Comparison of ENCODE assay signal across 1 cellular context in genomic region chr10:46525824-46526681, GRCh38.
TF ChIP-seq lines count a peak whose summit lies in the region.

No MANE protein-coding gene starts in this region.

TF ChIP-seq in HEK293, 187 proteins besides CTCF, POLR2A, EP300 and RAD21 (continues in another document):
- TF ChIP-seq ZNF302 (tag by site-specific recombination; IDR thresholded peaks at IDR 0.05; ENCODE audit: low read depth) (0 out of 2 replicates have a peak, but pooled peaks have one; percentile 25), ZNF518A (tag by site-specific recombination; conservative IDR thresholded peaks at IDR 0.05; ENCODE audit: low read depth) (no peak), ZBTB8A (tag by site-specific recombination; IDR thresholded peaks at IDR 0.05) (no peak), ZNF510 (tag by site-specific recombination; IDR thresholded peaks at IDR 0.05; ENCODE audit: insufficient replicate concordance) (no peak), ZNF202 (tag by site-specific recombination; IDR thresholded peaks at IDR 0.05; ENCODE audit: borderline replicate concordance) (peak; percentile 54; the same call in 1 of the 2 replicates), ZSCAN18 (tag by site-specific recombination; IDR thresholded peaks at IDR 0.05) (0 out of 2 replicates have a peak, but pooled peaks have one; percentile 63), WT1 (tag by site-specific recombination; IDR thresholded peaks at IDR 0.05) (no peak), ZBTB44 (tag by site-specific recombination; IDR thresholded peaks at IDR 0.05) (no peak), ZNF362 (tag by site-specific recombination; IDR thresholded peaks at IDR 0.05) (no peak), PRDM1 (tag by site-specific recombination; IDR thresholded peaks at IDR 0.05) (0 out of 2 replicates have a peak, but pooled peaks have one; percentile 2), ZNF248 (tag by site-specific recombination; IDR thresholded peaks at IDR 0.05) (0 out of 2 replicates have a peak, but pooled peaks have one; percentile 48), ZNF239 (tag by site-specific recombination; IDR thresholded peaks at IDR 0.05) (peak; percentile 89), GLIS1 (tag by site-specific recombination; IDR thresholded peaks at IDR 0.05) (no peak; the same call in 1 of the 2 replicates), BCL11B (tag by site-specific recombination; IDR thresholded peaks at IDR 0.05; ENCODE audit: low read depth) (no peak; the same call in 1 of the 2 replicates), ZNF830 (tag by site-specific recombination; IDR thresholded peaks at IDR 0.05; ENCODE audit: low read depth) (no peak), ZNF585B (tag by site-specific recombination; IDR thresholded peaks at IDR 0.05) (no peak), ATF2 (tag by site-specific recombination; IDR thresholded peaks at IDR 0.05; ENCODE audit: low read depth) (no peak), GLI2 (tag by site-specific recombination; IDR thresholded peaks at IDR 0.05; ENCODE audit: borderline replicate concordance, low read depth) (no peak), KLF1 (tag by site-specific recombination; IDR thresholded peaks at IDR 0.05) (no peak), HOXD13 (CRISPR knock-in tag; IDR thresholded peaks at IDR 0.05; ENCODE audit: borderline replicate concordance) (0 out of 2 replicates have a peak, but pooled peaks have one; percentile 62), ZNF76 (tag by site-specific recombination; IDR thresholded peaks at IDR 0.05; ENCODE audit: borderline replicate concordance, low read depth) (no peak; the same call in 1 of the 2 replicates), ZNF23 (tag by site-specific recombination; IDR thresholded peaks at IDR 0.05; ENCODE audit: borderline replicate concordance) (peak; percentile 66), ZNF548 (tag by site-specific recombination; IDR thresholded peaks at IDR 0.05) (no peak; the same call in 1 of the 2 replicates), ZNF580 (tag by site-specific recombination; IDR thresholded peaks at IDR 0.05) (peak; percentile 65; the same call in 1 of the 2 replicates), ZNF654 (tag by site-specific recombination; IDR thresholded peaks at IDR 0.05; ENCODE audit: low read depth) (no peak; the same call in 1 of the 2 replicates), ZBTB1 (tag by site-specific recombination; IDR thresholded peaks at IDR 0.05) (peak; percentile 77; the same call in 1 of the 2 replicates), ZNF843 (tag by site-specific recombination; IDR thresholded peaks at IDR 0.05) (peak; percentile 57; the same call in 1 of the 2 replicates), ZIC2 (tag by site-specific recombination; IDR thresholded peaks at IDR 0.05) (no peak), ZNF555 (tag by site-specific recombination; conservative IDR thresholded peaks at IDR 0.05) (no peak), ZNF488 (tag by site-specific recombination; IDR thresholded peaks at IDR 0.05) (peak; percentile 7; the same call in 1 of the 2 replicates), ZBTB11 (tag by site-specific recombination; conservative IDR thresholded peaks at IDR 0.05; ENCODE audit: low read depth) (no peak; the same call in 1 of the 2 replicates), ZNF785 (tag by site-specific recombination; IDR thresholded peaks at IDR 0.05) (peak; percentile 86), HOXC10 (CRISPR knock-in tag; IDR thresholded peaks at IDR 0.05) (no peak), SCRT2 (tag by site-specific recombination; IDR thresholded peaks at IDR 0.05) (no peak), KLF9 (tag by site-specific recombination; IDR thresholded peaks at IDR 0.05; ENCODE audit: low read depth) (peak; percentile 31), ZNF19 (tag by site-specific recombination; IDR thresholded peaks at IDR 0.05; ENCODE audit: low read depth) (no peak), ZBTB10 (tag by site-specific recombination; IDR thresholded peaks at IDR 0.05) (no peak), ZNF146 (tag by site-specific recombination; IDR thresholded peaks at IDR 0.05) (peak; percentile 15), ZNF639 (tag by site-specific recombination; IDR thresholded peaks at IDR 0.05) (peak; percentile 31)
